18 cellular contexts compared by ENCODE assay signal in genomic region chr11:134388590-134388989, GRCh38.
DNase-seq lines count a peak whose midpoint lies in the region; ATAC-seq lines count a peak whose summit lies in the region.
"Had no signal": no experiment of that assay in that cellular context is flagged by ENCODE, and none has a peak within 500 bp of the region (broad histone marks: within the 10 kb centered on the region; RNA-seq: fewer than 3 reads in every experiment).

No MANE protein-coding gene starts in this region.

- peak; percentile 50 for DNase-seq in NCI-H748 (lab: John Stamatoyannopoulos, UW; ENCODE audit: unreplicated experiment)
- no peak for DNase-seq in NCI-H748 treated with DMSO at 0.1 percent for 48 hours (lab: John Stamatoyannopoulos, UW)
- DNase-seq in DMS53 treated with DMSO at 0.1 percent for 48 hours (lab: John Stamatoyannopoulos, UW; ENCODE audit: unreplicated experiment) = peak; percentile 24
- DNase-seq in NCI-H2081 treated with DMSO at 0.1 percent for 48 hours (lab: John Stamatoyannopoulos, UW) = peak; percentile 28
- no peak for DNase-seq in NCI-H2227 (lab: John Stamatoyannopoulos, UW; ENCODE audit: unreplicated experiment)
- no peak for DNase-seq in NCI-H446 (lab: John Stamatoyannopoulos, UW)
- DNase-seq: AML-193; C1 segment of cervical spinal cord; Caco-2; CD4-positive, alpha-beta memory T cell; HCEC 1CT; Kasumi-1; MV-4-11; NCI-H2107; NCI-H226; NCI-H524 treated with DMSO at 0.1 percent for 48 hours; SIG-M5 had no signal

- no peak for ATAC-seq in HG03460 (IDR thresholded peaks at IDR 0.05; ENCODE audit: unreplicated experiment)

Comparison
In these comparisons a context has a peak if more than half of its experiments do, and no peak if none do; other contexts are left out.
1. DNase-seq: peak in NCI-H748 (single experiment), DMS53 treated with DMSO at 0.1 percent for 48 hours (single experiment) and NCI-H2081 treated with DMSO at 0.1 percent for 48 hours (single experiment); none in NCI-H748 treated with DMSO at 0.1 percent for 48 hours (single experiment), NCI-H2227 (single experiment) and NCI-H446 (0 of 2).